27 cellular contexts compared by ENCODE assay signal in the genomic region with DNA sequence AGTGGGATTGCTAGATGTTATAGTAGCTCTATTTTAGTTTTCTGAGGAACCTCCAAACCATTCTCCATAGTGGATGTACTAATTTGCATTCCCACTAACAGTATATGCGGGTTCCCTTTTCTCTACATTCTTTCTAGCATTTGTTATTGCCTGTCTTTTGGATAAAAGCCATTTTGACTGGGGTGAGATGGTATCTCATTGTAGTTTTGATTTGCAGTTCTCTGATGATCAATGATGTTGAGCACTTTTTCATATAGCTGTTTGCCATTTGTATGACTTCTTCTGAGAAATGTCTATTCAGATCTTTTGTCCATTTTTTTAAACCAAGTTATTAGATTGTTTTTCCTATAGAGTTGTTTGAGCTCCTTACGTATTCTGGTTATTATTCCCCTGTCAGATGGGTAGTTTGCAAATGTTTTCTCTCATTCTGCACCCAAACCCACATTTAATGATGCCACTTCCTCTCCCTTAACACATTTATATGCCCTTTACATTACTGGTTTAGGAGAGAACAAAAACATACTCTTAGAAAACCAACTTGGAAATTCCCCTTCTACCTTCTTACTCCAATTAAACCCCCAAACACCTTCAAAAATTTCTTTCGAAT. TPM values are rescaled to one million over a fixed set of nuclear protein-coding genes. Genes with fewer than 3 reads are reported as not detected.
A peak's percentile ranks its signal among the peaks of the same experiment; 100 is the strongest.
DNase-seq lines count a peak whose midpoint lies in the region; ATAC-seq and TF ChIP-seq lines count a peak whose summit lies in the region.
"Had no signal": no experiment of that assay in that cellular context is flagged by ENCODE, and none has a peak within 500 bp of the region (broad histone marks: within the 10 kb centered on the region; RNA-seq: fewer than 3 reads in every experiment).

No MANE protein-coding gene starts in this region.

- H2AFZ ChIP-seq in mammary epithelial cell (ENCODE audit: low read depth, low read length), result no peak overlapping the region

- peaks cover 4% of the 10 kb centered on the region for H3K36me3 Mint-ChIP-seq in activated T-cell treated with anti-CD3 and anti-CD28 coated beads, Interleukin-2, amount 50 U/mL, for 24 hours (ENCODE audit: low read depth)
- peaks cover 17% of the 10 kb centered on the region for H3K36me3 Mint-ChIP-seq in T-cell
- H3K36me3 Mint-ChIP-seq in activated naive CD8-positive, alpha-beta T cell treated with anti-CD3 and anti-CD28 coated beads, Interleukin-2, amount 10 ng/mL, durations not matched to agents 7 days and 5 days, result peaks cover 8% of the 10 kb centered on the region

- H3K27me3 ChIP-seq in lower lobe of right lung (ENCODE audit: low read depth) (no peaks in the 10 kb centered on the region), mammary epithelial cell (ENCODE audit: insufficient read depth, low read length) (peaks cover 2% of the 10 kb centered on the region)
- H3K27me3 ChIP-seq: BLaER1, foreskin keratinocyte, suprapubic skin had no signal

- no peaks in the 10 kb centered on the region for H3K4me1 ChIP-seq in lower lobe of right lung
- H3K4me1 ChIP-seq in mammary epithelial cell (ENCODE audit: insufficient read depth, low read length), result no peaks in the 10 kb centered on the region
- H3K4me1 ChIP-seq: BLaER1, foreskin keratinocyte, suprapubic skin had no signal

- no peak overlapping the region for H3K4me2 ChIP-seq in mammary epithelial cell (ENCODE audit: insufficient read depth, low read depth, low read length)
- H3K4me2 ChIP-seq: BLaER1 had no signal

- H3K27ac ChIP-seq in lower lobe of right lung, result no peak overlapping the region
- no peak overlapping the region for H3K27ac ChIP-seq in mammary epithelial cell (ENCODE audit: insufficient read depth, low read depth, low read length)
- H3K27ac ChIP-seq: BLaER1, foreskin keratinocyte, suprapubic skin had no signal

- BruUV-seq in mammary epithelial cell (replicated peaks; lab: Mats Ljungman, UMichigan), result no TSS peak

- H3K4me3 Mint-ChIP-seq in activated T-cell treated with anti-CD3 and anti-CD28 coated beads, Interleukin-2, amount 50 U/mL, for 24 hours, result peak overlapping the region; percentile 67
- H3K4me3 Mint-ChIP-seq in T-cell, result peak overlapping the region; percentile 61 to 73 (median 64)
- H3K4me3 Mint-ChIP-seq in activated naive CD8-positive, alpha-beta T cell treated with anti-CD3 and anti-CD28 coated beads, Interleukin-2, amount 10 ng/mL, durations not matched to agents 7 days and 5 days, result peak overlapping the region; percentile 85

- POLR2A ChIA-PET in T-cell (lab: Charles Lee), result interaction anchor here (0.6 to 1.2 kb wide), 4 partner anchors 11 to 414 kb away, joined by 3 to 5 read pairs (median 4); no protein-coding TSS in a partner anchor
- POLR2A ChIA-PET in activated naive CD8-positive, alpha-beta T cell treated with anti-CD3 and anti-CD28 coated beads, Interleukin-2, amount 10 ng/mL, durations not matched to agents 7 days and 5 days (lab: Charles Lee), result interaction anchor here (0.9 to 4.2 kb wide), 7 partner anchors 8 to 48 kb away, joined by 3 to 31 read pairs (median 4); partner anchors contain the start of gene NELL2

- H4K20me1 ChIP-seq in mammary epithelial cell (ENCODE audit: insufficient read depth, low read length), result no peaks in the 10 kb centered on the region
- H4K20me1 ChIP-seq: BLaER1 had no signal

- H3K36me3 ChIP-seq in lower lobe of right lung (no peaks in the 10 kb centered on the region), mammary epithelial cell (ENCODE audit: insufficient read depth, low read length) (no peaks in the 10 kb centered on the region)
- H3K36me3 ChIP-seq: BLaER1, suprapubic skin had no signal

- DNase-seq in activated T-cell treated with anti-CD3 and anti-CD28 coated beads, Interleukin-2, amount 50 U/mL, for 24 hours, result no peak
- DNase-seq in activated T-cell treated with anti-CD3 and anti-CD28 coated beads, Interleukin-2, amount 50 U/mL, for 48 hours, result no peak
- DNase-seq in T-cell (peak in 2 of 34 experiments; percentile 15 to 22), lower lobe of right lung (no peak), mammary epithelial cell (no peak)
- no peak for DNase-seq in activated naive CD8-positive, alpha-beta T cell treated with anti-CD3 and anti-CD28 coated beads, Interleukin-2, amount 10 ng/mL, durations not matched to agents 7 days and 5 days
- no peak for DNase-seq in stimulated activated naive CD8-positive, alpha-beta T cell treated with anti-CD3 and anti-CD28 coated beads, Interleukin-15, Interleukin-2, amounts not matched to agents 100 U/mL and 50 U/mL, for 24 hours
- DNase-seq: ACHN; effector CD8-positive, alpha-beta T cell; foreskin keratinocyte; HCEC 1CT; Karpas-422; left cardiac atrium; MV-4-11; NCI-H146; NCI-H2171; NCI-H524; NK-92 treated with Interleukin-12 subunit alpha and Interleukin-12 subunit beta, amount 100 ng/mL, for 24 hours; retina; SIG-M5; small intestine; stimulated activated CD4-positive, alpha-beta T cell treated with anti-CD3 and anti-CD28 coated beads, Interleukin-1b, Interleukin-23, amount 100 ng/mL, for 48 hours; SW 1271 had no signal

- CTCF ChIA-PET in T-cell (lab: Charles Lee) (interaction anchor here (0.8 to 1.7 kb wide), 10 partner anchors 13 to 49 kb away, joined by 3 to 18 read pairs (median 4); partner anchors contain the start of gene NELL2 (in 1 of the 2)), mammary epithelial cell (lab: Charles Lee; ENCODE audit: low non-redundant PET) (no interaction called here)

- ATAC-seq in T-cell (replicated peaks in 1 of 4), result peak; percentile 84 to 94 (median 86)
- peak; percentile 59 for ATAC-seq in activated naive CD8-positive, alpha-beta T cell treated with anti-CD3 and anti-CD28 coated beads, Interleukin-2, amount 10 ng/mL, durations not matched to agents 7 days and 5 days (ENCODE audit: low read depth)
- ATAC-seq in stimulated activated naive CD8-positive, alpha-beta T cell treated with anti-CD3 and anti-CD28 coated beads, Interleukin-15, Interleukin-2, amounts not matched to agents 100 U/mL and 50 U/mL, for 24 hours, result peak; percentile 92
- no peak for ATAC-seq in GM18502 (IDR thresholded peaks at IDR 0.05; ENCODE audit: poor library complexity, unreplicated experiment)
- no peak for ATAC-seq in lower lobe of right lung
- ATAC-seq: foreskin keratinocyte, left cardiac atrium had no signal

- no peaks in the 10 kb centered on the region for H3K79me2 ChIP-seq in mammary epithelial cell (ENCODE audit: insufficient read depth, low read length)

- no peak overlapping the region for H3K9ac ChIP-seq in mammary epithelial cell (ENCODE audit: insufficient read depth, low read length)
- H3K9ac ChIP-seq: BLaER1 had no signal

- intact Hi-C loops in lower lobe of right lung (cut with DNase I) (no loop called here), mammary epithelial cell (cut with micrococcal nuclease) (no loop called here)

- H3K27ac Mint-ChIP-seq in activated T-cell treated with anti-CD3 and anti-CD28 coated beads, Interleukin-2, amount 50 U/mL, for 24 hours, result peak overlapping the region; percentile 89
- peak overlapping the region; percentile 95 to 98 for H3K27ac Mint-ChIP-seq in T-cell
- H3K27ac Mint-ChIP-seq in activated naive CD8-positive, alpha-beta T cell treated with anti-CD3 and anti-CD28 coated beads, Interleukin-2, amount 10 ng/mL, durations not matched to agents 7 days and 5 days, result peak overlapping the region; percentile 93

- dilution Hi-C loops in mammary epithelial cell (cut with HindIII; ENCODE audit: low sequenced_read_pairs), result no loop called here

- in situ Hi-C loops in mammary epithelial cell (cut with MboI; ENCODE audit: low sequenced_read_pairs in 2 of 2), result no loop called here

- TF ChIP-seq CTCF in lower lobe of right lung (IDR thresholded peaks at IDR 0.05), result no peak
- TF ChIP-seq CTCF in mammary epithelial cell (conservative IDR thresholded peaks at IDR 0.05 in 1 of 2, IDR thresholded peaks at IDR 0.05 in 1 of 2; ENCODE audit: extremely low read depth in 1 of 2, insufficient read depth in 1 of 2, low read depth in 1 of 2, low read length in 2 of 2), result no peak

- WGBS in mammary epithelial cell (ENCODE audit: low coverage, missing lambda C conversion rate), result 74% methylated on average over 3 of the region's 3 CpGs

- H3K4me3 ChIP-seq in lower lobe of right lung (no peak overlapping the region), mammary epithelial cell (replicated peaks in 1 of 3; ENCODE audit: insufficient read depth in 1 of 3, low read depth in 2 of 3, low read length in 3 of 3) (no peak overlapping the region)
- H3K4me3 ChIP-seq: BLaER1, suprapubic skin had no signal

- H3K9me3 ChIP-seq in lower lobe of right lung (no peaks in the 10 kb centered on the region), mammary epithelial cell (replicated peaks; ENCODE audit: insufficient read depth, low read length) (no peaks in the 10 kb centered on the region)
- H3K9me3 ChIP-seq: BLaER1, suprapubic skin had no signal

- no peaks in the 10 kb centered on the region for H3K27me3 Mint-ChIP-seq in activated T-cell treated with anti-CD3 and anti-CD28 coated beads, Interleukin-2, amount 50 U/mL, for 24 hours
- no peaks in the 10 kb centered on the region for H3K27me3 Mint-ChIP-seq in T-cell
- no peaks in the 10 kb centered on the region for H3K27me3 Mint-ChIP-seq in activated naive CD8-positive, alpha-beta T cell treated with anti-CD3 and anti-CD28 coated beads, Interleukin-2, amount 10 ng/mL, durations not matched to agents 7 days and 5 days
- H3K27me3 Mint-ChIP-seq: brain had no signal

- H3K4me1 Mint-ChIP-seq in activated T-cell treated with anti-CD3 and anti-CD28 coated beads, Interleukin-2, amount 50 U/mL, for 24 hours (ENCODE audit: low read depth), result peaks cover 70% of the 10 kb centered on the region
- peaks cover 44 to 75% (median 74%) of the 10 kb centered on the region in 3 donors for H3K4me1 Mint-ChIP-seq in T-cell
- H3K4me1 Mint-ChIP-seq in activated naive CD8-positive, alpha-beta T cell treated with anti-CD3 and anti-CD28 coated beads, Interleukin-2, amount 10 ng/mL, durations not matched to agents 7 days and 5 days, result peaks cover 52% of the 10 kb centered on the region

- H3K9me3 Mint-ChIP-seq in activated T-cell treated with anti-CD3 and anti-CD28 coated beads, Interleukin-2, amount 50 U/mL, for 24 hours, result peaks cover 4% of the 10 kb centered on the region
- peaks cover 0 to 6% (median 4%) of the 10 kb centered on the region in 3 donors for H3K9me3 Mint-ChIP-seq in T-cell
- peaks cover 4% of the 10 kb centered on the region for H3K9me3 Mint-ChIP-seq in activated naive CD8-positive, alpha-beta T cell treated with anti-CD3 and anti-CD28 coated beads, Interleukin-2, amount 10 ng/mL, durations not matched to agents 7 days and 5 days

RNA-seq across cellular contexts. Expression of gene NELL2, which starts 48.2 kb away (rescaled TPM):
- total RNA-seq in T-cell (100 to 1,000 TPM; 154 to 212 (median 169) TPM), lower lobe of right lung (6.6 TPM), mammary epithelial cell (1 to 10 TPM in 1 of 2 donors, not detected in 1; 1.0 TPM)
- total RNA-seq in activated naive CD8-positive, alpha-beta T cell treated with anti-CD3 and anti-CD28 coated beads, Interleukin-2, amount 10 ng/mL, durations not matched to agents 7 days and 5 days, result 100 to 1,000 TPM; 147 to 161 TPM
- 0.07 TPM for polyA plus RNA-seq in mammary epithelial cell
- not detected for polyA minus RNA-seq in mammary epithelial cell
- polyA plus RNA-seq: foreskin keratinocyte had no signal

Comparison
In these comparisons a context has a peak if more than half of its experiments do, and no peak if none do; other contexts are left out.
1. ATAC-seq: peak in T-cell (4 of 4), activated naive CD8-positive, alpha-beta T cell treated with anti-CD3 and anti-CD28 coated beads, Interleukin-2, amount 10 ng/mL, durations not matched to agents 7 days and 5 days (single experiment) and stimulated activated naive CD8-positive, alpha-beta T cell treated with anti-CD3 and anti-CD28 coated beads, Interleukin-15, Interleukin-2, amounts not matched to agents 100 U/mL and 50 U/mL, for 24 hours (single experiment); none in GM18502 (single experiment) and lower lobe of right lung (0 of 2).
2. RNA of gene NELL2, which starts 48.2 kb away (total RNA-seq): 154 to 212 TPM in T-cell and 147 to 161 TPM in activated naive CD8-positive, alpha-beta T cell treated with anti-CD3 and anti-CD28 coated beads, Interleukin-2, amount 10 ng/mL, durations not matched to agents 7 days and 5 days; 6.6 TPM in lower lobe of right lung (single experiment) and 1.0 TPM in mammary epithelial cell; every median in the first group is over 10 times any median in the second.
3. Peak in every context shown above with its lines, with median percentiles within 50 percentile points of each other: H3K27ac Mint-ChIP-seq and H3K4me3 Mint-ChIP-seq.